Comparison of ENCODE assay signal across 20 cellular contexts in genomic region chr2:186105016-186105415, GRCh38.
DNase-seq lines count a peak whose midpoint lies in the region; ATAC-seq, FAIRE-seq and TF ChIP-seq lines count a peak whose summit lies in the region.
"Had no signal": no experiment of that assay in that cellular context is flagged by ENCODE, and none has a peak within 500 bp of the region (broad histone marks: within the 10 kb centered on the region; RNA-seq: fewer than 3 reads in every experiment).

No MANE protein-coding gene starts in this region.

- TF ChIP-seq CTCF in epithelial cell of esophagus (IDR thresholded peaks at IDR 0.05; ENCODE audit: insufficient read depth, low read depth, low read length, missing control alignments) = no peak
- no peak for TF ChIP-seq CTCF in pancreas (IDR thresholded peaks at IDR 0.05)

- peaks cover 0 to 8% (median 4%) of the 10 kb centered on the region in 3 donors for H3K4me1 ChIP-seq in pancreas
- H3K4me1 ChIP-seq: SJCRH30 had no signal

- ATAC-seq in pancreas (no peak), HG03354 (IDR thresholded peaks at IDR 0.05; ENCODE audit: poor library complexity, severe bottlenecking, unreplicated experiment) (no peak), HG03342 (IDR thresholded peaks at IDR 0.05; ENCODE audit: unreplicated experiment) (no peak)
- ATAC-seq: CD8-positive, alpha-beta T cell had no signal

- H3K4me3 ChIP-seq in epithelial cell of esophagus (ENCODE audit: low read length) = no peak overlapping the region
- H3K4me3 ChIP-seq in pancreas = no peak overlapping the region
- H3K4me3 ChIP-seq: BLaER1 treated with 17β-estradiol and CSF1 and Interleukin-3, amounts not matched to agents 10 nM and 100 nM; PC-9; SJCRH30 had no signal

- no peaks in the 10 kb centered on the region for H3K27me3 ChIP-seq in pancreas
- H3K27me3 ChIP-seq: BLaER1 treated with 17β-estradiol and CSF1 and Interleukin-3, amounts not matched to agents 10 nM and 100 nM; SJCRH30 had no signal

- H3K36me3 ChIP-seq in pancreas = no peaks in the 10 kb centered on the region
- H3K36me3 ChIP-seq: SJCRH30 had no signal

- intact Hi-C loops in pancreas (cut with DNase I) = no loop called here

- peak; percentile 34 for FAIRE-seq in pancreas (lab: Jason Lieb, UNC)

- no peaks in the 10 kb centered on the region for H3K9me3 ChIP-seq in pancreas
- H3K9me3 ChIP-seq: SJCRH30 had no signal

- H3K27ac ChIP-seq in pancreas = no peak overlapping the region
- H3K27ac ChIP-seq: BLaER1 treated with 17β-estradiol and CSF1 and Interleukin-3, amounts not matched to agents 10 nM and 100 nM; PC-9; SJCRH30 had no signal

- peak; percentile 12 for DNase-seq in LHCN-M2 (ENCODE audit: low read depth)
- peak; percentile 33 for DNase-seq in amniotic epithelial cell (ENCODE audit: low read depth)
- peak; percentile 84 for DNase-seq in epithelial cell of esophagus (ENCODE audit: low read depth)
- DNase-seq in pancreas = no peak
- no peak for DNase-seq in NCI-H1436 (lab: John Stamatoyannopoulos, UW)
- DNase-seq in activated effector memory CD4-positive, alpha-beta T cell treated with Interleukin-2 at 50 U/mL for 16 hours = no peak
- DNase-seq: Calu3; CD8-positive, alpha-beta T cell; DMS53; Karpas-422; MM.1S; NCI-H1092; NCI-H146; NCI-H2081; NCI-H524; PC-9; SJCRH30 had no signal

Comparison
In these comparisons a context has a peak if more than half of its experiments do, and no peak if none do; other contexts are left out.
1. DNase-seq: peak in LHCN-M2 (single experiment), amniotic epithelial cell (single experiment) and epithelial cell of esophagus (single experiment); none in pancreas (0 of 6), NCI-H1436 (single experiment) and activated effector memory CD4-positive, alpha-beta T cell treated with Interleukin-2 at 50 U/mL for 16 hours (single experiment).